1 cellular context compared by ENCODE assay signal in the genomic region with DNA sequence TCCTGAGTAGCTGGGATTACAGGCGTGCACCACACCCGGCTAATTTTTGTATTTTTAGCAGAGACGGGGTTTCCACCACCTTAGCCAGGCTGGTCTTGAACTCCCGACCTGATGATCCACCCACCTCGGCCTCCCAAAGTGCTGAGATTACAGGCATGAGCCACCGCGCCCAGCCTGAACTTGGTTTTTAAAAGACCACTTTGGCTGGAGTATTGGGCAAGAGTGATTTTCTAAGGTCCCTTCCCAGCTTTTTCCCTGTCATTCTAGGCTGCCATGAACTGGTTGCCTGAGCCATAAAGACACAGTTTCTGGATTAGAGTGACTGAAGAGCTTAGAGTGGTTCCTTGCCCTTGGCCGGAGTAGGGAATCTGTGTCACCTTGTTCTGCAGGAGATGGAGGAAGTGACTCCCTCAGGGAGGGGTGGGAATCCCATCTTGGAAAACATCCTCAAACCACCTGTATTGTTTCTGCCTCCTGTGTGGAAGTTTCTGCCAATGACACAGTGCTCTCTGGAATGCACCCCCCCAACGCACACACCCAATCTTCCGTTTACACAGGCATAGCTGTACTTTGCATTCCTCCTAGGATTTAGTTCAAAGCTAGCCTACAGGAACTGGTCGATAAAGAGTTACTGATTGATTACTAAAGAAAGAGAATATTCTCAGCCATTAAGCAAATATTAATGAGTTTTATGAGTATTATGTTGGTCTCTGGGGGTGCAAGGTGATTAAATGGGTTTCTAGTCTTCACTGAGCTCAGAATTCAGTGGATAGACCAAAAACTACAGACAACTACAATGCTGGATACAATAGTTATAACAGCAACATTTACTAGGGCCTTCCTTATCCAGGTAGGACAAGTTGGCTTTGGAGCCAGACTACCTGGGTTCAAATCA.
TF ChIP-seq lines count a peak whose summit lies in the region.

No MANE protein-coding gene starts in this region.

TF ChIP-seq in HepG2, 621 proteins besides CTCF, POLR2A, EP300 and RAD21 (continues in another document):
- TF ChIP-seq ZFYVE20 (CRISPR knock-in tag; IDR thresholded peaks at IDR 0.05; ENCODE audit: borderline replicate concordance, low read depth) (no peak), ZBTB38 (CRISPR knock-in tag; IDR thresholded peaks at IDR 0.05) (peak; percentile 85), ZNF143 (CRISPR knock-in tag; IDR thresholded peaks at IDR 0.05) (peak; percentile 77), ZNF12 (CRISPR knock-in tag; IDR thresholded peaks at IDR 0.05) (peak; percentile 84; the same call in 1 of the 2 replicates), ZNF790 (CRISPR knock-in tag; IDR thresholded peaks at IDR 0.05; ENCODE audit: borderline replicate concordance) (0 out of 2 replicates have a peak, but pooled peaks have one; percentile 64), ZSCAN21 (CRISPR knock-in tag; IDR thresholded peaks at IDR 0.05; ENCODE audit: borderline replicate concordance) (peak; percentile 97), GMEB2 (CRISPR knock-in tag; IDR thresholded peaks at IDR 0.05; ENCODE audit: low read depth) (peak; percentile 81), FOXM1 (CRISPR knock-in tag; IDR thresholded peaks at IDR 0.05) (0 out of 2 replicates have a peak, but pooled peaks have one; percentile 64), ZNF746 (CRISPR knock-in tag; IDR thresholded peaks at IDR 0.05) (peak; percentile 98), NR0B2 (CRISPR knock-in tag; IDR thresholded peaks at IDR 0.05) (no peak), LRRFIP1 (CRISPR knock-in tag; conservative IDR thresholded peaks at IDR 0.05) (peak; percentile 87; the same call in 1 of the 2 replicates), ZBTB7B (CRISPR knock-in tag; IDR thresholded peaks at IDR 0.05) (peak; percentile 99), ZNF441 (CRISPR knock-in tag; IDR thresholded peaks at IDR 0.05; ENCODE audit: borderline replicate concordance) (no peak; the same call in 1 of the 2 replicates), ZNF432 (CRISPR knock-in tag; IDR thresholded peaks at IDR 0.05; ENCODE audit: borderline replicate concordance) (no peak), SMAD3 (CRISPR knock-in tag; IDR thresholded peaks at IDR 0.05) (peak; percentile 100), ZC3H4 (CRISPR knock-in tag; IDR thresholded peaks at IDR 0.05; ENCODE audit: borderline replicate concordance) (no peak), ZNF121 (CRISPR knock-in tag; IDR thresholded peaks at IDR 0.05) (peak; percentile 68), THRA (CRISPR knock-in tag; IDR thresholded peaks at IDR 0.05; ENCODE audit: borderline replicate concordance) (peak; percentile 99), ZNF609 (CRISPR knock-in tag; IDR thresholded peaks at IDR 0.05; ENCODE audit: borderline replicate concordance) (peak; percentile 100), TFDP2 (CRISPR knock-in tag; IDR thresholded peaks at IDR 0.05) (peak; percentile 82), FOXC1 (CRISPR knock-in tag; IDR thresholded peaks at IDR 0.05; ENCODE audit: borderline replicate concordance) (peak; percentile 97), ZIK1 (CRISPR knock-in tag; IDR thresholded peaks at IDR 0.05; ENCODE audit: borderline replicate concordance, low read depth) (no peak), ZNF468 (CRISPR knock-in tag; IDR thresholded peaks at IDR 0.05) (peak; percentile 80), HNRNPL (IDR thresholded peaks at IDR 0.05; ENCODE audit: low read depth, low read length) (no peak), AGO1 (IDR thresholded peaks at IDR 0.05; ENCODE audit: low read depth, low read length, poor library complexity, severe bottlenecking) (no peak), NR2F1 (CRISPR knock-in tag; IDR thresholded peaks at IDR 0.05) (peak; percentile 74 to 89), ZNF18 (CRISPR knock-in tag; IDR thresholded peaks at IDR 0.05; ENCODE audit: insufficient replicate concordance) (peak; percentile 98), ZBTB42 (CRISPR knock-in tag; IDR thresholded peaks at IDR 0.05) (0 out of 2 replicates have a peak, but pooled peaks have one; percentile 25), AHR (CRISPR knock-in tag; IDR thresholded peaks at IDR 0.05) (peak; percentile 77; the same call in 1 of the 2 replicates)
- TF ChIP-seq, protein P1, sequence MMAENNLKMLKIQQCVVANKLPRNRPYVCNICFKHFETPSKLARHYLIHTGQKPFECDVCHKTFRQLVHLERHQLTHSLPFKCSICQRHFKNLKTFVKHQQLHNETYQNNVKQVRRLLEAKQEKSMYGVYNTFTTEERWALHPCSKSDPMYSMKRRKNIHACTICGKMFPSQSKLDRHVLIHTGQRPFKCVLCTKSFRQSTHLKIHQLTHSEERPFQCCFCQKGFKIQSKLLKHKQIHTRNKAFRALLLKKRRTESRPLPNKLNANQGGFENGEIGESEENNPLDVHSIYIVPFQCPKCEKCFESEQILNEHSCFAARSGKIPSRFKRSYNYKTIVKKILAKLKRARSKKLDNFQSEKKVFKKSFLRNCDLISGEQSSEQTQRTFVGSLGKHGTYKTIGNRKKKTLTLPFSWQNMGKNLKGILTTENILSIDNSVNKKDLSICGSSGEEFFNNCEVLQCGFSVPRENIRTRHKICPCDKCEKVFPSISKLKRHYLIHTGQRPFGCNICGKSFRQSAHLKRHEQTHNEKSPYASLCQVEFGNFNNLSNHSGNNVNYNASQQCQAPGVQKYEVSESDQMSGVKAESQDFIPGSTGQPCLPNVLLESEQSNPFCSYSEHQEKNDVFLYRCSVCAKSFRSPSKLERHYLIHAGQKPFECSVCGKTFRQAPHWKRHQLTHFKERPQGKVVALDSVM (CRISPR knock-in tag; IDR thresholded peaks at IDR 0.05): peak; percentile 84
- TF ChIP-seq, protein P2, sequence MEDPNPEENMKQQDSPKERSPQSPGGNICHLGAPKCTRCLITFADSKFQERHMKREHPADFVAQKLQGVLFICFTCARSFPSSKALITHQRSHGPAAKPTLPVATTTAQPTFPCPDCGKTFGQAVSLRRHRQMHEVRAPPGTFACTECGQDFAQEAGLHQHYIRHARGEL (CRISPR knock-in tag; IDR thresholded peaks at IDR 0.05): no peak
- TF ChIP-seq, protein P3, sequence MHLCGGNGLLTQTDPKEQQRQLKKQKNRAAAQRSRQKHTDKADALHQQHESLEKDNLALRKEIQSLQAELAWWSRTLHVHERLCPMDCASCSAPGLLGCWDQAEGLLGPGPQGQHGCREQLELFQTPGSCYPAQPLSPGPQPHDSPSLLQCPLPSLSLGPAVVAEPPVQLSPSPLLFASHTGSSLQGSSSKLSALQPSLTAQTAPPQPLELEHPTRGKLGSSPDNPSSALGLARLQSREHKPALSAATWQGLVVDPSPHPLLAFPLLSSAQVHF (CRISPR knock-in tag; IDR thresholded peaks at IDR 0.05): no peak
